ENCODE assay signal across 8 cellular contexts in genomic region chr17:1577186-1577585, GRCh38. TPM values are rescaled to one million over a fixed set of nuclear protein-coding genes. Genes with fewer than 3 reads are reported as not detected.
DNase-seq lines count a peak whose midpoint lies in the region; ATAC-seq and TF ChIP-seq lines count a peak whose summit lies in the region.

No MANE protein-coding gene starts in this region.

- H3K36me3 Mint-ChIP-seq in brain: peaks cover 5% of the 10 kb centered on the region

- no peaks in the 10 kb centered on the region for H3K9me3 ChIP-seq in A673 (ENCODE audit: low read depth, low read length, poor library complexity, severe bottlenecking)
- no peaks in the 10 kb centered on the region for H3K9me3 ChIP-seq in HUES64 (ENCODE audit: insufficient read depth, low read depth, low read length)

- WGBS in HUES64: 68% methylated on average over 11 of the region's 12 CpGs

- no peaks in the 10 kb centered on the region for H3K4me1 ChIP-seq in A673 (ENCODE audit: insufficient read depth, low read length, poor library complexity, severe bottlenecking)
- H3K4me1 ChIP-seq in HUES64 (ENCODE audit: insufficient read depth, low read length): peaks cover 11% of the 10 kb centered on the region; the same call in 1 of the 2 replicates

- no peak overlapping the region for H3K9ac ChIP-seq in HUES64 (ENCODE audit: low read depth, low read length)

- H3K4me3 Mint-ChIP-seq in brain: no peak overlapping the region

- intact Hi-C loops in A673 (cut with micrococcal nuclease; ENCODE audit: unreplicated experiment): no loop called here

- peaks cover 12% of the 10 kb centered on the region for H3K4me1 Mint-ChIP-seq in brain

- TF ChIP-seq CTCF in A673 (conservative IDR thresholded peaks at IDR 0.05; ENCODE audit: low read depth, low read length): no peak
- TF ChIP-seq CTCF in brain (conservative IDR thresholded peaks at IDR 0.05): no peak

- CTCF ChIA-PET in A673 (lab: Charles Lee): no interaction called here

- H3K27ac Mint-ChIP-seq in brain: peak overlapping the region in 3 of 5 experiments; percentile 65 to 86 (median 82)

- H3K27ac ChIP-seq in A673 (ENCODE audit: low read depth, low read length, poor library complexity, severe bottlenecking) (no peak overlapping the region), HUES64 (ENCODE audit: low read depth, low read length) (peak overlapping the region; percentile 58; the same call in 1 of the 2 replicates)

- no peak overlapping the region for H3K4me3 ChIP-seq in A673 (ENCODE audit: low read depth, low read length, poor library complexity, severe bottlenecking)
- H3K4me3 ChIP-seq in HUES64 (ENCODE audit: low read length): no peak overlapping the region

- BruUV-seq in A673 (replicated peaks; lab: Mats Ljungman, UMichigan): no TSS peak

- POLR2A ChIA-PET in A673 (lab: Charles Lee; ENCODE audit: low non-redundant PET): no interaction called here

- no peaks in the 10 kb centered on the region for H3K9me3 Mint-ChIP-seq in brain

- DNase-seq in A673 (ENCODE audit: low spot score) (peak; percentile 31), islet precursor cell (peak; percentile 93), NCI-H1048 (lab: John Stamatoyannopoulos, UW) (no peak)
- DNase-seq in stimulated activated naive CD8-positive, alpha-beta T cell treated with anti-CD3 and anti-CD28 coated beads, Interleukin-15, Interleukin-2, amounts not matched to agents 100 U/mL and 50 U/mL, for 24 hours: no peak
- DNase-seq in stimulated activated CD4-positive, alpha-beta T cell treated with anti-CD3 and anti-CD28 coated beads, Interleukin-2, amount 100 ng/mL, for 24 hours: no peak

- no peaks in the 10 kb centered on the region for H3K27me3 Mint-ChIP-seq in brain

- ATAC-seq in stimulated activated naive CD8-positive, alpha-beta T cell treated with anti-CD3 and anti-CD28 coated beads, Interleukin-15, Interleukin-2, amounts not matched to agents 100 U/mL and 50 U/mL, for 24 hours: peak; percentile 47
- ATAC-seq in GM21381 (IDR thresholded peaks at IDR 0.05; ENCODE audit: unreplicated experiment): no peak

- H3K36me3 ChIP-seq in A673 (ENCODE audit: insufficient read depth, low read length, poor library complexity, severe bottlenecking) (no peaks in the 10 kb centered on the region), HUES64 (ENCODE audit: insufficient read depth, low read length) (no peaks in the 10 kb centered on the region)

- no peaks in the 10 kb centered on the region for H3K27me3 ChIP-seq in A673 (replicated peaks; ENCODE audit: insufficient read depth, low read depth, low read length, poor library complexity)
- H3K27me3 ChIP-seq in HUES64 (ENCODE audit: insufficient read depth, low read length): no peaks in the 10 kb centered on the region

RNA-seq across cellular contexts. Expression of gene PITPNA, which starts 14.6 kb away (rescaled TPM):
- 75.7 and 93.1 TPM in 2 replicates for total RNA-seq in A673 (2021)
- polyA plus RNA-seq in HUES64 (2013, experiment 1 of 2): 32.8 TPM
- 42.2 TPM for polyA plus RNA-seq in HUES64 (2013, experiment 2 of 2)
- 61.6 TPM for polyA plus RNA-seq in brain (ENCODE audit: insufficient read depth, low read depth, low replicate concordance)

RNA-seq across cellular contexts. Expression of gene SLC43A2, which starts 51.4 kb away (rescaled TPM):
- 0.06 and 1.2 TPM in 2 replicates for total RNA-seq in A673 (2021)
- polyA plus RNA-seq in HUES64 (2013, experiment 1 of 2): 11.9 TPM
- polyA plus RNA-seq in HUES64 (2013, experiment 2 of 2): 10.9 TPM
- 22.1 TPM for polyA plus RNA-seq in brain (ENCODE audit: insufficient read depth, low read depth, low replicate concordance)

Comparison
In these comparisons a context has a peak if more than half of its experiments do, and no peak if none do; other contexts are left out.
1. DNase-seq: peak in A673 (single experiment) and islet precursor cell (single experiment); none in stimulated activated naive CD8-positive, alpha-beta T cell treated with anti-CD3 and anti-CD28 coated beads, Interleukin-15, Interleukin-2, amounts not matched to agents 100 U/mL and 50 U/mL, for 24 hours (single experiment), NCI-H1048 (single experiment) and stimulated activated CD4-positive, alpha-beta T cell treated with anti-CD3 and anti-CD28 coated beads, Interleukin-2, amount 100 ng/mL, for 24 hours (0 of 2).